In the genomic region with DNA sequence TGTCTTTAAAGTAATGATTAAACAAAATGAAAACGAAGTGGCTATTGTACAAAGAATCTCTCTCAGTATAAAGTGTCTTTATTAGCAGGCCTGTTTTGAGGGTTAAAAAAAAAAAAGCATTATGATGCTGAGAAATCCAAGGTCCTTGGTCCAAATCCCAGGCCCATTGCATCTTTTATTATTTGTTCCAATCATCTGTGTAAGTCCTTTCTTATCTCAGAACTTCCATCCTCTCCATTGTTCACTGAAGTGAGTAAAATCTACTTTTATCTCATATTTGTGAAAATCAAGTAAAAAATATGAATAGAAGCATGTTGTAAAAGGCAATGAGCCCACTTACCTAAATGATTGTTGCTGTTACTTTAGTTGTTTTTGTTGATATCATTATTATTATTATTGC, we compare ENCODE assay signal across 3 cellular contexts.
"Had no signal": no experiment of that assay in that cellular context is flagged by ENCODE, and none has a peak within 500 bp of the region (broad histone marks: within the 10 kb centered on the region; RNA-seq: fewer than 3 reads in every experiment).

No MANE protein-coding gene starts in this region.

- H3K4me3 ChIP-seq: GM12878 had no signal

- DNase-seq: GDM1, GF-D8 had no signal

- ATAC-seq: GM12878 had no signal
